ENCODE assay signal across 8 cellular contexts in the genomic region with DNA sequence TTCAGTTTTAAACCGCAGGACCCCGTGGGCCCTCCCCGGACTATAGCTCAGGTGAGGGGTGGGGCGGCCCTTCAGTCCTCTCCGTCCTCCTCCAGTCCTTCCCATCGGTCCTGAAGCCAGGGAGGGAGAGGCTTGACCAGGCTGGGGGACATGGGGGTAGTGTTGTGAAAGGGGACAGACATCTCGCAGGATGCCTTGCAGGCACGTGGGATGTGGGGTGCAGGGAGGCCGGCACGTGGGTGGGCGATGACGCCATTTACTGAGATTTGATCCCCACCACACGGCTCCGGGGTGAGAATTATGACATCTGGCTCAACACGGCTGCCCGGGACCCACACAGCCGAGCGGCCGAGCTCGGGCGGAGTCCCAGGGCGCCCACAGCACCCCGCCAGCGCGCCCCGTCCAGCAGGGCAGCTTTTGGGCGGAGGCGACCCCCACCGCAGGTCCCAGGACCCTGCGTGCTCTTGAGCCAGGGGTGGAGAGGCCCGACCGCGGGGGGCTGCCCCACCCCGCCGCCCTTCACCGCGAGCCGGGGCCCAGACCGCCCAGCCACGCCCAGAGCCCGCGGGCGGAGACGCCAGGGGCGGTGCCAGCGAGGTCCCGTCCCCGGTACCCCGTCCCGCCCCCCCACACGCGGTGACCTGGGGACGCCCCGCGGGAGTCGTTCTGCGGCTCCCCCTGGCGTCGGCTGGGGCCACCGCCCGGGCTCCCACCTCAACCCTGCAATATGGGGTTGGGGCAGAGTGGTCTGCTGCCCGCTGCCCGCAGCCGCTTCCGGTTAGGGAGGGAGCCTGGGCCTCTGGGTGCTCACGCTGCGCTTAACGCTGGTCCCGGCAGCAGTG. TPM values are rescaled to one million over a fixed set of nuclear protein-coding genes. Genes with fewer than 3 reads are reported as not detected.
DNase-seq lines count a peak whose midpoint lies in the region; ATAC-seq, FAIRE-seq and TF ChIP-seq lines count a peak whose summit lies in the region.

No MANE protein-coding gene starts in this region.

- ATAC-seq in HG03460 (IDR thresholded peaks at IDR 0.05; ENCODE audit: unreplicated experiment) = peak; percentile 48
- ATAC-seq in GM12878 = peak; percentile 89
- ATAC-seq in GM19328 (IDR thresholded peaks at IDR 0.05; ENCODE audit: unreplicated experiment) = no peak
- ATAC-seq in HG03025 (IDR thresholded peaks at IDR 0.05; ENCODE audit: low FRiP score, unreplicated experiment) = no peak

- BruUV-seq in GM12878 (replicated peaks; lab: Mats Ljungman, UMichigan) = no TSS peak

- no peak for TF ChIP-seq POLR2A in GM12878 (IDR thresholded peaks at IDR 0.05; ENCODE audit: low read depth, low read length)

- H4K20me1 ChIP-seq in GM12878 (ENCODE audit: control insufficient read depth, insufficient read depth) = no peaks in the 10 kb centered on the region

- WGBS in GM12878 (ENCODE audit: insufficient coverage, insufficient replicate concordance, low lambda C conversion rate, missing lambda C conversion rate) = 3% methylated on average over 38 of the region's 69 CpGs

- TF ChIP-seq EP300 in GM12878 (IDR thresholded peaks at IDR 0.05; ENCODE audit: borderline replicate concordance in 1 of 2, control insufficient read depth in 1 of 2, low read depth in 2 of 2, low read length in 2 of 2) = no peak

- H3K4me3 ChIP-seq in GM12878 = peak overlapping the region; percentile 45; the same call in 1 of the 2 replicates

- no peak overlapping the region for H3K27ac ChIP-seq in GM12878 (ENCODE audit: control insufficient read depth, insufficient read depth)

- H3K9ac ChIP-seq in GM12878 (ENCODE audit: control insufficient read depth, insufficient read depth, low read length) = peak overlapping the region; percentile 19; the same call in 1 of the 2 replicates

- H3K79me2 ChIP-seq in GM12878 (ENCODE audit: control insufficient read depth, insufficient read depth, low read length) = no peaks in the 10 kb centered on the region

- peaks cover 13% of the 10 kb centered on the region for H3K4me1 ChIP-seq in GM12878 (ENCODE audit: control insufficient read depth, insufficient read depth, low read length)

- POLR2A ChIA-PET in GM12878 (lab: Charles Lee) = no interaction called here

- H2AFZ ChIP-seq in GM12878 (ENCODE audit: control insufficient read depth, low read depth, low read length) = peak overlapping the region; percentile 87

- RAD21 ChIA-PET in GM12878 (lab: Charles Lee; ENCODE audit: unreplicated experiment) = interaction anchor here (1.0 kb wide), 1 partner anchor 13 kb away, joined by 3 read pairs; no protein-coding TSS in a partner anchor

- in situ Hi-C loops in GM12878 (cut with MboI) = no loop called here

- intact Hi-C loops in GM12878 (cut with micrococcal nuclease; ENCODE audit: unreplicated experiment) = no loop called here

- SMC1A ChIA-PET in GM12878 (lab: Charles Lee; ENCODE audit: uncharacterized antibody, unreplicated experiment) = interaction anchor here (0.6 kb wide), 1 partner anchor 22 kb away, joined by 3 read pairs; no protein-coding TSS in a partner anchor

- peak overlapping the region; percentile 98 for H3K4me2 ChIP-seq in GM12878 (ENCODE audit: control insufficient read depth, insufficient read depth)

- no peaks in the 10 kb centered on the region for H3K36me3 ChIP-seq in GM12878 (ENCODE audit: control insufficient read depth in 2 of 2, insufficient read depth in 2 of 2, low read length in 1 of 2)

- no peaks in the 10 kb centered on the region for H3K9me3 ChIP-seq in GM12878 (replicated peaks; ENCODE audit: control insufficient read depth, insufficient read depth, low read length)

- FAIRE-seq in GM18507 (lab: Jason Lieb, UNC) (peak; percentile 24), GM12878 (lab: Jason Lieb, UNC) (no peak)

- no peaks in the 10 kb centered on the region for H3K27me3 ChIP-seq in GM12878 (replicated peaks in 1 of 2; ENCODE audit: control insufficient read depth in 2 of 2, insufficient read depth in 2 of 2, low read length in 1 of 2)

- CTCF ChIA-PET in GM12878 (lab: Yijun Ruan, JAX) = interaction anchor here (0.7 to 2.0 kb wide), 3 partner anchors 14 to 200 kb away, joined by 3 to 9 read pairs (median 4); no protein-coding TSS in a partner anchor

- peak; percentile 36; the same call in 1 of the 2 replicates for TF ChIP-seq RAD21 in GM12878 (IDR thresholded peaks at IDR 0.05; ENCODE audit: insufficient read depth, low read depth, low read length)

- peak; percentile 84 for DNase-seq in GM18507 (ENCODE audit: extremely low spot score, insufficient read length, low read depth)
- DNase-seq in T-helper 9 cell = peak; percentile 73
- no peak for DNase-seq in GM12878 (ENCODE audit: low read depth, low spot score)
- peak; percentile 41 for DNase-seq in kidney tubule cell (ENCODE audit: low spot score)
- peak; percentile 66 to 69 (median 67) for DNase-seq in stimulated activated CD4-positive, alpha-beta T cell treated with anti-CD3 and anti-CD28 coated beads, TNF-alpha, amount 100 ng/mL, for 4 hours (ENCODE audit: low read depth in 3 of 3)

- TF ChIP-seq CTCF in GM12878 (IDR thresholded peaks at IDR 0.05 in 2 of 3, conservative IDR thresholded peaks at IDR 0.05 in 1 of 3; ENCODE audit: control insufficient read depth in 2 of 3, extremely low read depth in 1 of 3, insufficient read depth in 1 of 3, low read depth in 3 of 3, low read length in 3 of 3) = peak; percentile 43 to 78 (median 73)

RNA-seq across cellular contexts. Expression of gene EXOC3L4, which starts 3.3 kb away (rescaled TPM):
- not detected in 2 replicates for total RNA-seq in GM12878 (2013; cell fraction: nucleolus; rRNA removed)
- total RNA-seq in GM12878 (2014; rRNA removed) (not detected in 2 replicates), GM12878 (2014; rRNA removed; fragmentation: Illumina TruSeq; extraction: Trizol) (not detected in 2 replicates), GM12878 (2021) (not detected in 2 replicates)
- polyA plus RNA-seq in GM12878 (2011; ENCODE audit: low read depth) = not detected
- polyA plus RNA-seq in GM12878 (2011; rRNA removed) (not detected in 2 replicates), GM12878 (2014; fragmentation: Illumina TruSeq; extraction: Trizol) (not detected in 2 replicates), GM12878 (2014; fragmentation: Nextera tagmentation; extraction: Ambion mirVana) (not detected), GM12878 (2014; rRNA removed) (not detected in 2 replicates), GM12878 (2016; fragmentation: Nextera tagmentation; extraction: Ambion mirVana) (not detected)
- not detected in 2 replicates for polyA plus RNA-seq in GM12878 (2011; cell fraction: cytosol; rRNA removed)
- polyA plus RNA-seq in GM12878 (2011; cell fraction: nucleus; rRNA removed) = 0.15 TPM in 1 of 2 replicates, not detected in the other
- not detected in 2 replicates for polyA plus RNA-seq in GM12878 (2012)
- polyA minus RNA-seq in GM12878 (2011; rRNA and poly(A)+ RNA removed) = not detected in 2 replicates
- polyA minus RNA-seq in GM12878 (2011; cell fraction: cytosol; rRNA and poly(A)+ RNA removed) = not detected in 2 replicates
- not detected in 2 replicates for polyA minus RNA-seq in GM12878 (2011; cell fraction: nucleus; rRNA and poly(A)+ RNA removed)

RNA-seq across cellular contexts. Expression of gene LBHD2, which starts 7.3 kb away (rescaled TPM):
- not detected in 2 replicates for total RNA-seq in GM12878 (2013; cell fraction: nucleolus; rRNA removed)
- total RNA-seq in GM12878 (2014; rRNA removed) (not detected in 2 replicates), GM12878 (2014; rRNA removed; fragmentation: Illumina TruSeq; extraction: Trizol) (not detected in 2 replicates), GM12878 (2021) (not detected in 2 replicates)
- polyA plus RNA-seq in GM12878 (2011; ENCODE audit: low read depth) = not detected
- polyA plus RNA-seq in GM12878 (2011; rRNA removed) (not detected in 2 replicates), GM12878 (2014; fragmentation: Illumina TruSeq; extraction: Trizol) (not detected in 2 replicates), GM12878 (2014; fragmentation: Nextera tagmentation; extraction: Ambion mirVana) (not detected), GM12878 (2014; rRNA removed) (not detected in 2 replicates), GM12878 (2016; fragmentation: Nextera tagmentation; extraction: Ambion mirVana) (not detected)
- polyA plus RNA-seq in GM12878 (2011; cell fraction: cytosol; rRNA removed) = not detected in 2 replicates
- polyA plus RNA-seq in GM12878 (2011; cell fraction: nucleus; rRNA removed) = not detected in 2 replicates
- not detected in 2 replicates for polyA plus RNA-seq in GM12878 (2012)
- polyA minus RNA-seq in GM12878 (2011; rRNA and poly(A)+ RNA removed) = not detected in 2 replicates
- polyA minus RNA-seq in GM12878 (2011; cell fraction: cytosol; rRNA and poly(A)+ RNA removed) = not detected in 2 replicates
- polyA minus RNA-seq in GM12878 (2011; cell fraction: nucleus; rRNA and poly(A)+ RNA removed) = not detected in 2 replicates

RNA-seq across cellular contexts. Expression of gene TNFAIP2, which starts 32.0 kb away (rescaled TPM):
- 228 and 277 TPM in 2 replicates for total RNA-seq in GM12878 (2013; cell fraction: nucleolus; rRNA removed)
- total RNA-seq in GM12878 (2014; rRNA removed) (75.4 and 81.6 TPM in 2 replicates), GM12878 (2014; rRNA removed; fragmentation: Illumina TruSeq; extraction: Trizol) (51.0 and 58.3 TPM in 2 replicates), GM12878 (2021) (107 and 116 TPM in 2 replicates)
- 25.2 TPM for polyA plus RNA-seq in GM12878 (2011; ENCODE audit: low read depth)
- polyA plus RNA-seq in GM12878 (2011; rRNA removed) (38.5 and 66.7 TPM in 2 replicates), GM12878 (2014; fragmentation: Illumina TruSeq; extraction: Trizol) (36.8 and 67.5 TPM in 2 replicates), GM12878 (2014; fragmentation: Nextera tagmentation; extraction: Ambion mirVana) (100 to 1,000 TPM in 1 of 2 experiments, 10 to 100 TPM in 1; 85.6 to 106 TPM), GM12878 (2014; rRNA removed) (137 and 150 TPM in 2 replicates), GM12878 (2016; fragmentation: Nextera tagmentation; extraction: Ambion mirVana) (1 to 10 TPM; 7.1 TPM)
- polyA plus RNA-seq in GM12878 (2011; cell fraction: cytosol; rRNA removed) = 82.8 and 101 TPM in 2 replicates
- 340 and 362 TPM in 2 replicates for polyA plus RNA-seq in GM12878 (2011; cell fraction: nucleus; rRNA removed)
- polyA plus RNA-seq in GM12878 (2012) = 41.1 and 61.7 TPM in 2 replicates
- polyA minus RNA-seq in GM12878 (2011; rRNA and poly(A)+ RNA removed) = 29.0 and 63.6 TPM in 2 replicates
- 40.4 and 44.5 TPM in 2 replicates for polyA minus RNA-seq in GM12878 (2011; cell fraction: cytosol; rRNA and poly(A)+ RNA removed)
- polyA minus RNA-seq in GM12878 (2011; cell fraction: nucleus; rRNA and poly(A)+ RNA removed) = 25.3 and 36.6 TPM in 2 replicates

RNA-seq across cellular contexts. Expression of gene CDC42BPB, which starts 33.9 kb away (rescaled TPM):
- total RNA-seq in GM12878 (2013; cell fraction: nucleolus; rRNA removed) = 103 and 127 TPM in 2 replicates
- 15.3 and 19.9 TPM in 2 replicates for total RNA-seq in GM12878 (2014; rRNA removed)
- total RNA-seq in GM12878 (2014; rRNA removed; fragmentation: Illumina TruSeq; extraction: Trizol) = 10.0 and 10.7 TPM in 2 replicates
- total RNA-seq in GM12878 (2021) = 20.3 and 22.0 TPM in 2 replicates
- polyA plus RNA-seq in GM12878 (2011; ENCODE audit: low read depth) = 9.3 TPM
- polyA plus RNA-seq in GM12878 (2011; rRNA removed) = 17.4 and 22.1 TPM in 2 replicates
- polyA plus RNA-seq in GM12878 (2011; cell fraction: cytosol; rRNA removed) = 23.8 and 26.2 TPM in 2 replicates
- 61.2 and 90.5 TPM in 2 replicates for polyA plus RNA-seq in GM12878 (2011; cell fraction: nucleus; rRNA removed)
- 12.2 and 14.2 TPM in 2 replicates for polyA plus RNA-seq in GM12878 (2012)
- polyA plus RNA-seq in GM12878 (2014; fragmentation: Illumina TruSeq; extraction: Trizol) = 8.4 and 15.9 TPM in 2 replicates
- under 1 TPM; 0.42 to 0.46 TPM for polyA plus RNA-seq in GM12878 (2014; fragmentation: Nextera tagmentation; extraction: Ambion mirVana)
- polyA plus RNA-seq in GM12878 (2014; rRNA removed) = 18.3 and 23.6 TPM in 2 replicates
- 1 to 10 TPM in 1 of 2 experiments, under 1 TPM in 1; 0.82 to 1.7 TPM for polyA plus RNA-seq in GM12878 (2016; fragmentation: Nextera tagmentation; extraction: Ambion mirVana)
- 44.8 and 46.7 TPM in 2 replicates for polyA minus RNA-seq in GM12878 (2011; rRNA and poly(A)+ RNA removed)
- polyA minus RNA-seq in GM12878 (2011; cell fraction: cytosol; rRNA and poly(A)+ RNA removed) = 14.2 and 15.8 TPM in 2 replicates
- 20.3 and 38.5 TPM in 2 replicates for polyA minus RNA-seq in GM12878 (2011; cell fraction: nucleus; rRNA and poly(A)+ RNA removed)

Comparison
In these comparisons a context has a peak if more than half of its experiments do, and no peak if none do; other contexts are left out.
1. ATAC-seq: peak in HG03460 (single experiment) and GM12878 (single experiment); none in GM19328 (single experiment) and HG03025 (single experiment).